In the genomic region with DNA sequence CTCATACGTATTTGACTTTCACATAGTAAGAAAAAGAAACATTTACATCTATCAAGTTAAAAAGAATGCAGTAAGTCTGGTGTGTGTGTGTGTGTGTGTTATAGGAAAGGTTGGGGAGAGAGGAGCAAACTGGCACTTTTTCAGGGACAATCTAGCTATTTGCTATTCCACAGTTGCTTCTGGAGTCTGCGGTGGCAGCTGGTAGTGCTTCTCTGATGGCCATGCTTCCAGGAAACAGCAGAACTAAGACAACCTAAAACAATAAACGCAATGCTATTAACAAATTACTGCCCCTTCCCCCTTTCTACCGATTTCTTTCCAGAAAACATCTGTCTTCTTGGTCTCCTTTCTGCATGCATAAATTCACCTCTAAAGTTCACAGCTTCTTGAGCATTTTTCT, we compare ENCODE assay signal across 23 cellular contexts.
DNase-seq lines count a peak whose midpoint lies in the region; ATAC-seq and TF ChIP-seq lines count a peak whose summit lies in the region.
"Had no signal": no experiment of that assay in that cellular context is flagged by ENCODE, and none has a peak within 500 bp of the region (broad histone marks: within the 10 kb centered on the region; RNA-seq: fewer than 3 reads in every experiment).

No MANE protein-coding gene starts in this region.

- H3K27me3 ChIP-seq in mesenchymal stem cell (ENCODE audit: control insufficient read depth in 1 of 2, insufficient read depth in 1 of 2, low read length in 2 of 2) (no peaks in the 10 kb centered on the region), Caco-2 (replicated peaks; ENCODE audit: control insufficient read depth, insufficient read depth, low read length) (no peaks in the 10 kb centered on the region)
- H3K27me3 ChIP-seq: cardiac muscle cell, stomach, upper lobe of left lung had no signal

- H3K9me3 ChIP-seq in mesenchymal stem cell (ENCODE audit: control insufficient read depth, low read length) = no peaks in the 10 kb centered on the region
- H3K9me3 ChIP-seq in Caco-2 = no peaks in the 10 kb centered on the region
- H3K9me3 ChIP-seq: prostate gland, upper lobe of left lung had no signal

- H3K27ac ChIP-seq in mesenchymal stem cell (ENCODE audit: low read length, poor library complexity, severe bottlenecking) = no peak overlapping the region
- H3K27ac ChIP-seq: cardiac muscle cell, prostate gland, skin epidermis, stomach, upper lobe of left lung had no signal

- no peak overlapping the region for H2AFZ ChIP-seq in mesenchymal stem cell (ENCODE audit: low read depth, low read length)

- in situ Hi-C loops in G401 (cut with HindIII; ENCODE audit: low sequenced_read_pairs) = no loop called here
- in situ Hi-C loops in SK-MEL-5 (cut with HindIII; ENCODE audit: low pct_unique_long_range_greater_than_20kb, low sequenced_read_pairs) = no loop called here

- no peak overlapping the region for H3K14ac ChIP-seq in mesenchymal stem cell (ENCODE audit: low read length in 2 of 2)

- intact Hi-C loops in Caco-2 (cut with micrococcal nuclease; ENCODE audit: unreplicated experiment) = no loop called here

- peak; percentile 5 for DNase-seq in G401 (ENCODE audit: low spot score)
- peak; percentile 58 for DNase-seq in NCI-H1694 (lab: John Stamatoyannopoulos, UW)
- DNase-seq in SK-MEL-5 (ENCODE audit: low read depth, low spot score) = peak; percentile 46
- peak; percentile 11 for DNase-seq in mesenchymal stem cell
- DNase-seq in Caco-2 = no peak
- no peak for DNase-seq in MV-4-11 (lab: John Stamatoyannopoulos, UW)
- DNase-seq: activated CD4-positive, alpha-beta T cell treated with anti-CD3 and anti-CD28 coated beads, Interleukin-2, amount 10 ng/mL, durations not matched to agents 7 days and 5 days; activated CD8-positive, alpha-beta memory T cell treated with anti-CD3 and anti-CD28 coated beads, Interleukin-2, amount 50 U/mL, for 4 hours; activated effector memory CD4-positive, alpha-beta T cell treated with Interleukin-2 at 50 U/mL for 16 hours; KG1; left colon; mucosa of descending colon; NCI-H1092; NCI-H526 treated with DMSO at 0.1 percent for 48 hours; stimulated activated CD4-positive, alpha-beta T cell treated with anti-CD3 and anti-CD28 coated beads, Interleukin-2, amount 100 ng/mL, for 48 hours; stomach; upper lobe of left lung had no signal

- WGBS in mesenchymal stem cell = 71% methylated on average over 3 of the region's 4 CpGs

- H3K4me3 ChIP-seq in mesenchymal stem cell (ENCODE audit: insufficient read depth in 1 of 2, low read depth in 1 of 2, low read length in 2 of 2) (no peak overlapping the region), Caco-2 (ENCODE audit: low read depth, low read length) (no peak overlapping the region)
- H3K4me3 ChIP-seq: cardiac muscle cell, mucosa of descending colon, prostate gland, skin epidermis, stomach had no signal

- no peak overlapping the region for H3K27ac Mint-ChIP-seq in Caco-2 (ENCODE audit: unreplicated experiment)
- H3K27ac Mint-ChIP-seq: activated CD4-positive, alpha-beta T cell treated with anti-CD3 and anti-CD28 coated beads, Interleukin-2, amount 10 ng/mL, durations not matched to agents 7 days and 5 days; dendritic cell treated with granulocyte-macrophage colony-stimulating factor and Interleukin-4, amounts not matched to agents 40 ng/mL and 50 ng/mL, for 4 days had no signal

- H3K4ac ChIP-seq in mesenchymal stem cell (ENCODE audit: low read depth in 1 of 2, low read length in 2 of 2) = no peak overlapping the region

- H3K18ac ChIP-seq in mesenchymal stem cell (ENCODE audit: low read depth in 1 of 2, low read length in 2 of 2) = no peak overlapping the region

- no peaks in the 10 kb centered on the region for H3K4me1 Mint-ChIP-seq in Caco-2 (ENCODE audit: low read depth, unreplicated experiment)
- H3K4me1 Mint-ChIP-seq: activated CD4-positive, alpha-beta T cell treated with anti-CD3 and anti-CD28 coated beads, Interleukin-2, amount 10 ng/mL, durations not matched to agents 7 days and 5 days; neural crest cell had no signal

- no peaks in the 10 kb centered on the region for H3K79me1 ChIP-seq in mesenchymal stem cell (replicated peaks; ENCODE audit: low read length, poor library complexity, severe bottlenecking)

- BruUV-seq in Caco-2 (replicated peaks; lab: Mats Ljungman, UMichigan) = no TSS peak

- H2AK5ac ChIP-seq in mesenchymal stem cell (ENCODE audit: low read length, severe bottlenecking) = no peak overlapping the region

- H2BK5ac ChIP-seq in mesenchymal stem cell (ENCODE audit: low read depth, low read length, poor library complexity, severe bottlenecking) = no peak overlapping the region

- POLR2A ChIA-PET in Caco-2 (lab: Charles Lee) = no interaction called here

- no peak overlapping the region for H4K91ac ChIP-seq in mesenchymal stem cell (ENCODE audit: low read length)

- CTCF ChIA-PET in Caco-2 (lab: Charles Lee) = no interaction called here

- H3K36me3 Mint-ChIP-seq in Caco-2 (ENCODE audit: insufficient read depth, unreplicated experiment) = no peaks in the 10 kb centered on the region

- H3K27me3 Mint-ChIP-seq in Caco-2 (ENCODE audit: insufficient read depth, unreplicated experiment) = no peaks in the 10 kb centered on the region
- H3K27me3 Mint-ChIP-seq: activated CD4-positive, alpha-beta T cell treated with anti-CD3 and anti-CD28 coated beads, Interleukin-2, amount 10 ng/mL, durations not matched to agents 7 days and 5 days; dendritic cell treated with granulocyte-macrophage colony-stimulating factor and Interleukin-4, amounts not matched to agents 40 ng/mL and 50 ng/mL, for 4 days had no signal

- H3K4me1 ChIP-seq in mesenchymal stem cell (ENCODE audit: control insufficient read depth, insufficient read depth, low read depth, low read length) = no peaks in the 10 kb centered on the region
- H3K4me1 ChIP-seq in Caco-2 = no peaks in the 10 kb centered on the region
- H3K4me1 ChIP-seq: prostate gland, upper lobe of left lung had no signal

- H3K36me3 ChIP-seq in mesenchymal stem cell (ENCODE audit: control insufficient read depth in 1 of 2, insufficient read depth in 2 of 2, low read depth in 1 of 2, low read length in 2 of 2) (no peaks in the 10 kb centered on the region), Caco-2 (ENCODE audit: control insufficient read depth, insufficient read depth, low read length) (no peaks in the 10 kb centered on the region)
- H3K36me3 ChIP-seq: cardiac muscle cell, prostate gland, stomach, upper lobe of left lung had no signal

- no peak for TF ChIP-seq CTCF in Caco-2 (IDR thresholded peaks at IDR 0.05; ENCODE audit: insufficient read depth in 1 of 2, low read depth in 1 of 2, low read length in 1 of 2, severe bottlenecking in 1 of 2, unreplicated experiment in 1 of 2)

- no peak overlapping the region for H2BK120ac ChIP-seq in mesenchymal stem cell (ENCODE audit: low read depth, low read length)

- no peak overlapping the region for H3K9ac ChIP-seq in mesenchymal stem cell (ENCODE audit: low read length)

- H3K4me2 ChIP-seq in mesenchymal stem cell (ENCODE audit: low read length, poor library complexity, severe bottlenecking) = no peak overlapping the region

- H2BK15ac ChIP-seq in mesenchymal stem cell (ENCODE audit: low read depth, poor library complexity, severe bottlenecking) = no peak overlapping the region

- H2BK12ac ChIP-seq in mesenchymal stem cell (ENCODE audit: low read length in 2 of 2) = no peak overlapping the region

- no peak overlapping the region for H3K23ac ChIP-seq in mesenchymal stem cell (ENCODE audit: low read length in 2 of 2)

- ATAC-seq in esophagus mucosa = no peak
- ATAC-seq: left colon, mucosa of descending colon had no signal

- H4K8ac ChIP-seq in mesenchymal stem cell (ENCODE audit: low read length) = no peak overlapping the region

- no peaks in the 10 kb centered on the region for H3K9me3 Mint-ChIP-seq in Caco-2 (ENCODE audit: unreplicated experiment)
- H3K9me3 Mint-ChIP-seq: activated CD4-positive, alpha-beta T cell treated with anti-CD3 and anti-CD28 coated beads, Interleukin-2, amount 10 ng/mL, durations not matched to agents 7 days and 5 days; dendritic cell treated with granulocyte-macrophage colony-stimulating factor and Interleukin-4, amounts not matched to agents 40 ng/mL and 50 ng/mL, for 4 days had no signal

- no peak overlapping the region for H3K4me3 Mint-ChIP-seq in Caco-2 (ENCODE audit: unreplicated experiment)
- H3K4me3 Mint-ChIP-seq: activated CD4-positive, alpha-beta T cell treated with anti-CD3 and anti-CD28 coated beads, Interleukin-2, amount 10 ng/mL, durations not matched to agents 7 days and 5 days; dendritic cell treated with granulocyte-macrophage colony-stimulating factor and Interleukin-4, amounts not matched to agents 40 ng/mL and 50 ng/mL, for 4 days; neural crest cell had no signal

Comparison
In these comparisons a context has a peak if more than half of its experiments do, and no peak if none do; other contexts are left out.
1. DNase-seq: peak in G401 (single experiment), NCI-H1694 (single experiment), SK-MEL-5 (single experiment) and mesenchymal stem cell (single experiment); none in Caco-2 (0 of 2) and MV-4-11 (single experiment).